9 cellular contexts compared by ENCODE assay signal in genomic region chr22:36026741-36027140, GRCh38. TPM values are rescaled to one million over a fixed set of nuclear protein-coding genes. Genes with fewer than 3 reads are reported as not detected.
DNase-seq lines count a peak whose midpoint lies in the region; ATAC-seq and TF ChIP-seq lines count a peak whose summit lies in the region.
"Had no signal": no experiment of that assay in that cellular context is flagged by ENCODE, and none has a peak within 500 bp of the region (broad histone marks: within the 10 kb centered on the region; RNA-seq: fewer than 3 reads in every experiment).

No MANE protein-coding gene starts in this region.

- peak; percentile 28 for DNase-seq in G401 (ENCODE audit: low spot score)
- DNase-seq in RKO (ENCODE audit: low spot score) = peak; percentile 63
- peak; percentile 69 for DNase-seq in fibroblast of villous mesenchyme (ENCODE audit: low read depth)
- no peak for DNase-seq in gastrocnemius medialis
- no peak for DNase-seq in OCI-M2 (lab: John Stamatoyannopoulos, UW; ENCODE audit: unreplicated experiment)
- no peak for DNase-seq in GM10248 (ENCODE audit: extremely low spot score)

- peak overlapping the region; percentile 96 for H3K4me3 ChIP-seq in fibroblast of villous mesenchyme (ENCODE audit: low read depth, low read length)
- peak overlapping the region; percentile 72 to 80 (median 74) for H3K4me3 ChIP-seq in gastrocnemius medialis

- TF ChIP-seq POLR2A in gastrocnemius medialis (IDR thresholded peaks at IDR 0.05) = no peak

- ATAC-seq in gastrocnemius medialis (no peak), GM21825 (IDR thresholded peaks at IDR 0.05; ENCODE audit: unreplicated experiment) (no peak), HG02840 (IDR thresholded peaks at IDR 0.05; ENCODE audit: low FRiP score, unreplicated experiment) (no peak)
- ATAC-seq: activated CD4-positive, CD25-positive, alpha-beta regulatory T cell treated with anti-CD3 and anti-CD28 coated beads, Interleukin-2, amount 50 U/mL, for 24 hours had no signal

- intact Hi-C loops in gastrocnemius medialis (cut with DNase I; ENCODE audit: low total_unique reads) = loop anchor here (5.0 kb wide), 2 partner anchors 189 to 344 kb away; no protein-coding TSS in a partner anchor

- POLR2A ChIA-PET in GM10248 (lab: Yijun Ruan, JAX) = no interaction called here

- CTCF ChIA-PET in GM10248 (lab: Yijun Ruan, JAX) = interaction anchor here (1.1 to 2.5 kb wide), 3 partner anchors 12 to 676 kb away, joined by 3 to 8 read pairs (median 7); no protein-coding TSS in a partner anchor

- H3K27me3 ChIP-seq in gastrocnemius medialis = no peaks in the 10 kb centered on the region

- H3K36me3 ChIP-seq in gastrocnemius medialis = peaks cover 0 to 3% of the 10 kb centered on the region in 2 donors

- in situ Hi-C loops in G401 (cut with HindIII; ENCODE audit: low sequenced_read_pairs) = no loop called here
- in situ Hi-C loops in gastrocnemius medialis (cut with MboI; ENCODE audit: low sequenced_read_pairs in 4 of 4) = no loop called here

- no peaks in the 10 kb centered on the region for H3K9me3 ChIP-seq in gastrocnemius medialis

- no peak for TF ChIP-seq CTCF in fibroblast of villous mesenchyme (IDR thresholded peaks at IDR 0.05; ENCODE audit: insufficient read depth, low read depth, low read length)
- no peak for TF ChIP-seq CTCF in gastrocnemius medialis (IDR thresholded peaks at IDR 0.05 in 4 of 5, conservative IDR thresholded peaks at IDR 0.05 in 1 of 5)
- TF ChIP-seq CTCF in GM10248 (IDR thresholded peaks at IDR 0.05; ENCODE audit: control extremely low read depth, extremely low read depth, low read depth, missing control alignments) = no peak

- peaks cover 18 to 23% of the 10 kb centered on the region in 2 donors for H3K4me1 ChIP-seq in gastrocnemius medialis

- peak overlapping the region; percentile 12 to 92 (median 57) for H3K27ac ChIP-seq in gastrocnemius medialis

RNA-seq across cellular contexts. Expression of gene RBFOX2, which starts 1.9 kb away (rescaled TPM):
- total RNA-seq in G401 (2014; rRNA removed; shearing (Covaris generic)) = 40.8 and 62.2 TPM in 2 replicates
- total RNA-seq in fibroblast of villous mesenchyme = 160 and 174 TPM in 2 replicates
- 10 to 100 TPM; 26.0 to 32.1 (median 28.6) TPM for total RNA-seq in gastrocnemius medialis

Comparison
In these comparisons a context has a peak if more than half of its experiments do, and no peak if none do; other contexts are left out.
1. DNase-seq: peak in G401 (single experiment), RKO (single experiment) and fibroblast of villous mesenchyme (single experiment); none in gastrocnemius medialis (0 of 2), OCI-M2 (single experiment) and GM10248 (single experiment).